ENCODE assay signal across 7 cellular contexts in genomic region chr7:75915416-75916156, GRCh38. TPM values are rescaled to one million over a fixed set of nuclear protein-coding genes. Genes with fewer than 3 reads are reported as not detected.
A peak's percentile ranks its signal among the peaks of the same experiment; 100 is the strongest.
DNase-seq lines count a peak whose midpoint lies in the region; ATAC-seq and TF ChIP-seq lines count a peak whose summit lies in the region.

No MANE protein-coding gene starts in this region.

- H3K36me3 Mint-ChIP-seq in T-helper 17 cell (ENCODE audit: low read depth): no peaks in the 10 kb centered on the region

- H3K9ac ChIP-seq in duodenal mucosa (ENCODE audit: low read depth in 1 of 2, low read length in 2 of 2) (peak overlapping the region; percentile 95 to 96), mesenchymal stem cell (ENCODE audit: low read length) (peak overlapping the region; percentile 93)

- H3K4me3 Mint-ChIP-seq in T-helper 17 cell: peak overlapping the region; percentile 93

- H3K36me3 ChIP-seq in duodenal mucosa (ENCODE audit: control insufficient read depth in 1 of 2, insufficient read depth in 2 of 2, low read length in 2 of 2): no peaks in the 10 kb centered on the region
- H3K36me3 ChIP-seq in mesenchymal stem cell (ENCODE audit: control insufficient read depth in 1 of 2, insufficient read depth in 2 of 2, low read depth in 1 of 2, low read length in 2 of 2): peaks cover 4 to 6% of the 10 kb centered on the region in 2 experiments
- no peaks in the 10 kb centered on the region for H3K36me3 ChIP-seq in thoracic aorta

- H3K79me1 ChIP-seq in mesenchymal stem cell (replicated peaks; ENCODE audit: low read length, poor library complexity, severe bottlenecking): peaks cover 30% of the 10 kb centered on the region

- H2AK5ac ChIP-seq in mesenchymal stem cell (ENCODE audit: low read length, severe bottlenecking): no peak overlapping the region

- peak overlapping the region; percentile 82 for H3K27ac ChIP-seq in duodenal mucosa (ENCODE audit: low read depth, low read length)
- no peak overlapping the region for H3K27ac ChIP-seq in mesenchymal stem cell (ENCODE audit: low read length, poor library complexity, severe bottlenecking)
- peak overlapping the region; percentile 85 for H3K27ac ChIP-seq in thoracic aorta

- peak overlapping the region; percentile 85 for H4K8ac ChIP-seq in mesenchymal stem cell (ENCODE audit: low read length)

- H3K18ac ChIP-seq in mesenchymal stem cell (ENCODE audit: low read depth in 1 of 2, low read length in 2 of 2): peak overlapping the region; percentile 89 to 98

- no peak overlapping the region for H2BK5ac ChIP-seq in mesenchymal stem cell (ENCODE audit: low read depth, low read length, poor library complexity, severe bottlenecking)

- peak overlapping the region; percentile 54 to 76 for H2BK12ac ChIP-seq in mesenchymal stem cell (ENCODE audit: low read length in 2 of 2)

- H2BK120ac ChIP-seq in mesenchymal stem cell (ENCODE audit: low read depth, low read length): peak overlapping the region; percentile 64

- H2BK15ac ChIP-seq in mesenchymal stem cell (ENCODE audit: low read depth, poor library complexity, severe bottlenecking): peak overlapping the region; percentile 2

- H3K27me3 ChIP-seq in duodenal mucosa (ENCODE audit: control insufficient read depth in 1 of 2, insufficient read depth in 2 of 2, low read length in 2 of 2): no peaks in the 10 kb centered on the region
- no peaks in the 10 kb centered on the region for H3K27me3 ChIP-seq in mesenchymal stem cell (ENCODE audit: control insufficient read depth in 1 of 2, insufficient read depth in 1 of 2, low read length in 2 of 2)
- no peaks in the 10 kb centered on the region for H3K27me3 ChIP-seq in thoracic aorta (replicated peaks; ENCODE audit: insufficient read depth)

- ATAC-seq in HG03135 (IDR thresholded peaks at IDR 0.05; ENCODE audit: unreplicated experiment) (peak; percentile 6), T-helper 17 cell (no peak), thoracic aorta (ENCODE audit: insufficient number of reproducible peaks, low FRiP score, low read depth) (peak; percentile 13), HG03571 (IDR thresholded peaks at IDR 0.05; ENCODE audit: unreplicated experiment) (no peak)

- H3K23ac ChIP-seq in mesenchymal stem cell (ENCODE audit: low read length in 2 of 2): peak overlapping the region in 1 of 2 experiments; percentile 100

- no peaks in the 10 kb centered on the region for H3K27me3 Mint-ChIP-seq in T-helper 17 cell

- H2AFZ ChIP-seq in mesenchymal stem cell (ENCODE audit: low read depth, low read length): peak overlapping the region; percentile 85

- DNase-seq in GM10266 (ENCODE audit: extremely low spot score): peak; percentile 48
- no peak for DNase-seq in T-helper 17 cell
- DNase-seq in mesenchymal stem cell: peak; percentile 51
- no peak for DNase-seq in thoracic aorta (ENCODE audit: low spot score)

- H3K4me3 ChIP-seq in duodenal mucosa (ENCODE audit: low read depth in 1 of 2, low read length in 2 of 2): peak overlapping the region; percentile 91 to 93
- H3K4me3 ChIP-seq in mesenchymal stem cell (ENCODE audit: insufficient read depth in 1 of 2, low read depth in 1 of 2, low read length in 2 of 2): peak overlapping the region; percentile 94 to 99
- H3K4me3 ChIP-seq in thoracic aorta: peak overlapping the region; percentile 94

- H3K4me2 ChIP-seq in mesenchymal stem cell (ENCODE audit: low read length, poor library complexity, severe bottlenecking): peak overlapping the region; percentile 100

- peaks cover 27 to 33% of the 10 kb centered on the region in 2 donors for H3K4me1 ChIP-seq in duodenal mucosa (ENCODE audit: control insufficient read depth in 1 of 2, insufficient read depth in 2 of 2, low read length in 2 of 2)
- H3K4me1 ChIP-seq in mesenchymal stem cell (ENCODE audit: control insufficient read depth, insufficient read depth, low read depth, low read length): peaks cover 10% of the 10 kb centered on the region
- H3K4me1 ChIP-seq in thoracic aorta (ENCODE audit: control insufficient read depth in 1 of 2, low read depth in 2 of 2): peaks cover 24 to 39% of the 10 kb centered on the region in 2 donors

- peak overlapping the region; percentile 87 to 98 for H3K4ac ChIP-seq in mesenchymal stem cell (ENCODE audit: low read depth in 1 of 2, low read length in 2 of 2)

- H3K4me1 Mint-ChIP-seq in T-helper 17 cell: peaks cover 28% of the 10 kb centered on the region

- H3K9me3 ChIP-seq in T-helper 17 cell (ENCODE audit: control insufficient read depth, low read length, poor library complexity, severe bottlenecking): no peaks in the 10 kb centered on the region
- H3K9me3 ChIP-seq in duodenal mucosa (ENCODE audit: control insufficient read depth in 1 of 2, low read length in 2 of 2): no peaks in the 10 kb centered on the region
- H3K9me3 ChIP-seq in mesenchymal stem cell (ENCODE audit: control insufficient read depth, low read length): no peaks in the 10 kb centered on the region
- no peaks in the 10 kb centered on the region for H3K9me3 ChIP-seq in thoracic aorta

- peak overlapping the region in 1 of 2 experiments; percentile 99 for H3K14ac ChIP-seq in mesenchymal stem cell (ENCODE audit: low read length in 2 of 2)

- peak overlapping the region; percentile 83 for H4K91ac ChIP-seq in mesenchymal stem cell (ENCODE audit: low read length)

- WGBS in mesenchymal stem cell: 3% methylated on average over 31 of the region's 32 CpGs

- TF ChIP-seq CTCF in GM10266 (IDR thresholded peaks at IDR 0.05; ENCODE audit: control insufficient read depth, insufficient read depth, low read depth, missing control alignments) (no peak), thoracic aorta (IDR thresholded peaks at IDR 0.05) (no peak)

- H3K27ac Mint-ChIP-seq in T-helper 17 cell: peak overlapping the region; percentile 97

RNA-seq across cellular contexts. Expression of gene POR, which starts 0.6 kb away (rescaled TPM):
- total RNA-seq in T-helper 17 cell (10 to 100 TPM; 48.7 to 51.0 TPM), thoracic aorta (10 to 100 TPM; 70.1 to 77.4 TPM)
- polyA plus RNA-seq in mesenchymal stem cell (2013, experiment 1 of 2): 76.9 TPM
- 80.1 TPM for polyA plus RNA-seq in mesenchymal stem cell (2013, experiment 2 of 2)

RNA-seq across cellular contexts. Expression of gene RHBDD2, which starts 36.8 kb away (rescaled TPM):
- 100 to 1,000 TPM; 136 to 140 TPM for total RNA-seq in T-helper 17 cell
- polyA plus RNA-seq in mesenchymal stem cell (2013, experiment 1 of 2): 78.6 TPM
- polyA plus RNA-seq in mesenchymal stem cell (2013, experiment 2 of 2): 78.6 TPM
- total RNA-seq in thoracic aorta: 10 to 100 TPM; 36.5 to 52.4 TPM

Comparison
In these comparisons a context has a peak if more than half of its experiments do, and no peak if none do; other contexts are left out.
1. DNase-seq: peak in GM10266 (single experiment) and mesenchymal stem cell (single experiment); none in T-helper 17 cell (0 of 3) and thoracic aorta (single experiment).
2. ATAC-seq: peak in HG03135 (single experiment) and thoracic aorta (single experiment); none in T-helper 17 cell (single experiment) and HG03571 (single experiment).
3. Peak in every context shown above with its lines, with median percentiles within 50 percentile points of each other: H3K4me3 ChIP-seq.